In genomic region chr9:105507096-105507495, GRCh38 we compare ENCODE assay signal across 22 cellular contexts. TPM values are rescaled to one million over a fixed set of nuclear protein-coding genes. Genes with fewer than 3 reads are reported as not detected.
A peak's percentile ranks its signal among the peaks of the same experiment; 100 is the strongest.
DNase-seq lines count a peak whose midpoint lies in the region; ATAC-seq, FAIRE-seq and TF ChIP-seq lines count a peak whose summit lies in the region.
"Had no signal": no experiment of that assay in that cellular context is flagged by ENCODE, and none has a peak within 500 bp of the region (broad histone marks: within the 10 kb centered on the region; RNA-seq: fewer than 3 reads in every experiment).

No MANE protein-coding gene starts in this region.

- no peaks in the 10 kb centered on the region for H3K9me3 Mint-ChIP-seq in endothelial cell (ENCODE audit: unreplicated experiment)

- no peaks in the 10 kb centered on the region for H3K36me3 Mint-ChIP-seq in endothelial cell (ENCODE audit: low read depth, unreplicated experiment)

- SMC1A ChIA-PET in GM12878 (lab: Charles Lee; ENCODE audit: uncharacterized antibody, unreplicated experiment), result interaction anchor here (0.7 to 3.2 kb wide), 8 partner anchors 15 to 732 kb away, joined by 3 to 29 read pairs (median 6); no protein-coding TSS in a partner anchor

- H3K4me3 ChIP-seq in GM12878 (no peak overlapping the region), mucosa of descending colon (no peak overlapping the region), adrenal gland (no peak overlapping the region)
- H3K4me3 ChIP-seq: K562 had no signal

- TF ChIP-seq RAD21 in GM12878 (IDR thresholded peaks at IDR 0.05; ENCODE audit: insufficient read depth, low read depth, low read length), result no peak

- H3K4me1 ChIP-seq in GM12878 (ENCODE audit: control insufficient read depth, insufficient read depth, low read length), result peaks cover 6% of the 10 kb centered on the region
- H3K4me1 ChIP-seq in mucosa of descending colon (ENCODE audit: low read depth), result peaks cover 6% of the 10 kb centered on the region
- no peaks in the 10 kb centered on the region for H3K4me1 ChIP-seq in adrenal gland (replicated peaks in 1 of 2)
- H3K4me1 ChIP-seq: BE2C had no signal

- in situ Hi-C loops in GM12878 (cut with MboI), result no loop called here

- H3K9me3 ChIP-seq in GM12878 (replicated peaks; ENCODE audit: control insufficient read depth, insufficient read depth, low read length) (no peaks in the 10 kb centered on the region; the same call in none of the 3 replicates), mucosa of descending colon (no peaks in the 10 kb centered on the region), adrenal gland (replicated peaks in 1 of 3) (no peaks in the 10 kb centered on the region)
- H3K9me3 ChIP-seq: BE2C had no signal

- peak; percentile 15 for DNase-seq in HT-29 (ENCODE audit: low spot score)
- DNase-seq in GM12878 (ENCODE audit: low read depth, low spot score), result no peak
- DNase-seq in mucosa of descending colon, result no peak
- no peak for DNase-seq in endothelial cell (ENCODE audit: low spot score)
- DNase-seq in adrenal gland, result no peak
- no peak for DNase-seq in COLO829 (ENCODE audit: low spot score)
- DNase-seq in D721Med (ENCODE audit: insufficient read length, low spot score), result no peak
- DNase-seq: BE2C, COR-L47, DMS 273 treated with DMSO at 0.1 percent for 48 hours, GOT3, MM.1S, NCI-H1048, NCI-H1417 treated with DMSO at 0.1 percent for 48 hours, NCI-H187, NCI-H446, NCI-H526, SHP77 had no signal

- RAD21 ChIA-PET in GM12878 (lab: Charles Lee; ENCODE audit: unreplicated experiment), result interaction anchor here (0.9 to 2.7 kb wide), 5 partner anchors 24 to 88 kb away, joined by 4 to 20 read pairs (median 6); partner anchors contain the start of gene FSD1L

- ATAC-seq in GM12878 (no peak), mucosa of descending colon (peak; percentile 93)
- ATAC-seq: HCT116, K562 had no signal

- no peak overlapping the region for H3K4me3 Mint-ChIP-seq in endothelial cell (ENCODE audit: unreplicated experiment)

- no peak overlapping the region for H3K27ac Mint-ChIP-seq in endothelial cell (ENCODE audit: unreplicated experiment)

- H3K9ac ChIP-seq in GM12878 (ENCODE audit: control insufficient read depth, insufficient read depth, low read length), result no peak overlapping the region

- POLR2A ChIA-PET in GM12878 (lab: Charles Lee), result no interaction called here

- H3K27me3 ChIP-seq in GM12878 (replicated peaks in 1 of 2; ENCODE audit: control insufficient read depth in 2 of 2, insufficient read depth in 2 of 2, low read length in 1 of 2), result no peaks in the 10 kb centered on the region
- no peaks in the 10 kb centered on the region for H3K27me3 ChIP-seq in adrenal gland
- H3K27me3 ChIP-seq: BE2C had no signal

- intact Hi-C loops in GM12878 (cut with micrococcal nuclease; ENCODE audit: unreplicated experiment), result no loop called here
- intact Hi-C loops in mucosa of descending colon (cut with DNase I, micrococcal nuclease), result no loop called here
- intact Hi-C loops in adrenal gland (cut with DNase I), result no loop called here

- peak overlapping the region; percentile 22; the same call in 1 of the 2 replicates for H3K4me2 ChIP-seq in GM12878 (ENCODE audit: control insufficient read depth, insufficient read depth)

- FAIRE-seq in GM12878 (lab: Jason Lieb, UNC) (no peak), D721Med (lab: Jason Lieb, UNC) (no peak)
- FAIRE-seq: A204.1 had no signal

- H3K27me3 Mint-ChIP-seq in endothelial cell (ENCODE audit: unreplicated experiment), result no peaks in the 10 kb centered on the region

- CTCF ChIA-PET in GM12878 (lab: Yijun Ruan, JAX), result interaction anchor here (1.0 to 3.6 kb wide), 2 partner anchors 24 to 27 kb away, joined by 4 to 15 read pairs; no protein-coding TSS in a partner anchor

- TF ChIP-seq POLR2A in GM12878 (IDR thresholded peaks at IDR 0.05; ENCODE audit: low read depth, low read length) (no peak), adrenal gland (IDR thresholded peaks at IDR 0.05) (no peak)

- peaks cover 0 to 14% of the 10 kb centered on the region in 2 experiments; a peak in 1 of 4 replicates for H3K36me3 ChIP-seq in GM12878 (ENCODE audit: control insufficient read depth in 2 of 2, insufficient read depth in 2 of 2, low read length in 1 of 2)
- H3K36me3 ChIP-seq in mucosa of descending colon (ENCODE audit: low read depth), result no peaks in the 10 kb centered on the region
- no peaks in the 10 kb centered on the region for H3K36me3 ChIP-seq in adrenal gland (replicated peaks in 1 of 2)
- H3K36me3 ChIP-seq: BE2C had no signal

- H3K4me1 Mint-ChIP-seq in endothelial cell (ENCODE audit: unreplicated experiment), result no peaks in the 10 kb centered on the region

- no peak overlapping the region for H2AFZ ChIP-seq in GM12878 (ENCODE audit: control insufficient read depth, low read depth, low read length)

- no peak for TF ChIP-seq CTCF in 22Rv1 (IDR thresholded peaks at IDR 0.05)
- no peak for TF ChIP-seq CTCF in GM12878 (IDR thresholded peaks at IDR 0.05 in 2 of 3, conservative IDR thresholded peaks at IDR 0.05 in 1 of 3; ENCODE audit: control insufficient read depth in 2 of 3, extremely low read depth in 1 of 3, insufficient read depth in 1 of 3, low read depth in 3 of 3, low read length in 3 of 3)
- no peak for TF ChIP-seq CTCF in mucosa of descending colon (IDR thresholded peaks at IDR 0.05)
- TF ChIP-seq CTCF in endothelial cell (IDR thresholded peaks at IDR 0.05; ENCODE audit: unreplicated experiment), result no peak
- no peak for TF ChIP-seq CTCF in adrenal gland (IDR thresholded peaks at IDR 0.05)
- no peak for TF ChIP-seq CTCF in D721Med (IDR thresholded peaks at IDR 0.05; ENCODE audit: insufficient read depth, missing control alignments)

- peaks cover 48% of the 10 kb centered on the region for H3K79me2 ChIP-seq in GM12878 (ENCODE audit: control insufficient read depth, insufficient read depth, low read length)

- no peak for TF ChIP-seq EP300 in GM12878 (IDR thresholded peaks at IDR 0.05; ENCODE audit: borderline replicate concordance in 1 of 2, control insufficient read depth in 1 of 2, low read depth in 2 of 2, low read length in 2 of 2)

- H4K20me1 ChIP-seq in GM12878 (ENCODE audit: control insufficient read depth, insufficient read depth), result no peaks in the 10 kb centered on the region

- no TSS peak for BruUV-seq in GM12878 (replicated peaks; lab: Mats Ljungman, UMichigan)

- H3K27ac ChIP-seq in 22Rv1, result peak overlapping the region; percentile 50
- H3K27ac ChIP-seq in GM12878 (ENCODE audit: control insufficient read depth, insufficient read depth), result no peak overlapping the region
- H3K27ac ChIP-seq in adrenal gland, result no peak overlapping the region

- 100% methylated on average over 1 of the region's 1 CpG for WGBS in GM12878 (ENCODE audit: insufficient coverage, insufficient replicate concordance, low lambda C conversion rate, missing lambda C conversion rate)
- WGBS in adrenal gland, 4 donors, result 96 to 100% (median 100%) methylated on average over 1 of the region's 1 CpG

TF ChIP-seq in GM12878, 131 proteins besides CTCF, POLR2A, EP300 and RAD21:
- TF ChIP-seq RUNX3 (IDR thresholded peaks at IDR 0.05; ENCODE audit: low read length) (no peak), MTA2 (IDR thresholded peaks at IDR 0.05; ENCODE audit: low read depth) (0 out of 2 replicates have a peak, but pooled peaks have one; percentile 9)

RNA-seq across cellular contexts. Expression of gene FKTN, which starts 50.8 kb away (rescaled TPM):
- total RNA-seq in HT-29 (2014; rRNA removed; shearing (Covaris generic)), result 4.0 and 7.9 TPM in 2 replicates
- 108 and 128 TPM in 2 replicates for total RNA-seq in GM12878 (2013; cell fraction: nucleolus; rRNA removed)
- 9.0 and 9.3 TPM in 2 replicates for total RNA-seq in GM12878 (2014; rRNA removed)
- 15.6 and 18.8 TPM in 2 replicates for total RNA-seq in GM12878 (2014; rRNA removed; fragmentation: Illumina TruSeq; extraction: Trizol)
- 9.6 and 11.9 TPM in 2 replicates for total RNA-seq in GM12878 (2021)
- polyA plus RNA-seq in GM12878 (2011; ENCODE audit: low read depth), result 2.9 TPM
- polyA plus RNA-seq in GM12878 (2011; rRNA removed), result 11.6 and 22.0 TPM in 2 replicates
- polyA plus RNA-seq in GM12878 (2011; cell fraction: cytosol; rRNA removed), result 3.5 and 4.1 TPM in 2 replicates
- polyA plus RNA-seq in GM12878 (2011; cell fraction: nucleus; rRNA removed), result 12.5 and 16.1 TPM in 2 replicates
- 5.9 and 6.6 TPM in 2 replicates for polyA plus RNA-seq in GM12878 (2012)
- polyA plus RNA-seq in GM12878 (2014; fragmentation: Illumina TruSeq; extraction: Trizol), result 12.7 and 15.9 TPM in 2 replicates
- polyA plus RNA-seq in GM12878 (2014; fragmentation: Nextera tagmentation; extraction: Ambion mirVana), result 1 to 10 TPM; 3.6 to 5.5 TPM
- polyA plus RNA-seq in GM12878 (2014; rRNA removed), result 5.7 and 6.7 TPM in 2 replicates
- 10 to 100 TPM in 1 of 2 experiments, 1 to 10 TPM in 1; 9.6 to 11.6 TPM for polyA plus RNA-seq in GM12878 (2016; fragmentation: Nextera tagmentation; extraction: Ambion mirVana)
- 14.5 and 14.6 TPM in 2 replicates for polyA minus RNA-seq in GM12878 (2011; rRNA and poly(A)+ RNA removed)
- 3.2 and 5.7 TPM in 2 replicates for polyA minus RNA-seq in GM12878 (2011; cell fraction: cytosol; rRNA and poly(A)+ RNA removed)
- polyA minus RNA-seq in GM12878 (2011; cell fraction: nucleus; rRNA and poly(A)+ RNA removed), result 18.6 and 19.5 TPM in 2 replicates
- total RNA-seq in mucosa of descending colon, result 10 to 100 TPM; 11.2 to 16.2 (median 15.1) TPM
- 16.4 TPM for total RNA-seq in endothelial cell (ENCODE audit: unreplicated experiment)
- total RNA-seq in adrenal gland, result 10 to 100 TPM in 7 of 8 donors, 1 to 10 TPM in 1; 8.7 to 39.1 (median 16.6) TPM
- 10 to 100 TPM in 1 of 3 donors, 1 to 10 TPM in 2; 4.1 to 15.8 (median 4.3) TPM for polyA plus RNA-seq in adrenal gland

RNA-seq across cellular contexts. Expression of gene FSD1L, which starts 59.3 kb away (rescaled TPM):
- 0.97 and 2.7 TPM in 2 replicates for total RNA-seq in HT-29 (2014; rRNA removed; shearing (Covaris generic))
- 103 and 108 TPM in 2 replicates for total RNA-seq in GM12878 (2013; cell fraction: nucleolus; rRNA removed)
- 16.9 and 19.7 TPM in 2 replicates for total RNA-seq in GM12878 (2014; rRNA removed)
- total RNA-seq in GM12878 (2014; rRNA removed; fragmentation: Illumina TruSeq; extraction: Trizol), result 23.0 and 24.6 TPM in 2 replicates
- total RNA-seq in GM12878 (2021), result 21.7 and 23.2 TPM in 2 replicates
- polyA plus RNA-seq in GM12878 (2011; ENCODE audit: low read depth), result 3.1 TPM
- 52.4 and 92.7 TPM in 2 replicates for polyA plus RNA-seq in GM12878 (2011; rRNA removed)
- 10.6 and 11.1 TPM in 2 replicates for polyA plus RNA-seq in GM12878 (2011; cell fraction: cytosol; rRNA removed)
- polyA plus RNA-seq in GM12878 (2011; cell fraction: nucleus; rRNA removed), result 25.5 and 29.8 TPM in 2 replicates
- polyA plus RNA-seq in GM12878 (2012), result 6.0 and 7.8 TPM in 2 replicates
- 18.6 and 23.5 TPM in 2 replicates for polyA plus RNA-seq in GM12878 (2014; fragmentation: Illumina TruSeq; extraction: Trizol)
- polyA plus RNA-seq in GM12878 (2014; fragmentation: Nextera tagmentation; extraction: Ambion mirVana), result 10 to 100 TPM; 11.9 to 15.8 TPM
- polyA plus RNA-seq in GM12878 (2014; rRNA removed), result 9.1 and 12.0 TPM in 2 replicates
- 10 to 100 TPM; 15.0 to 17.0 TPM for polyA plus RNA-seq in GM12878 (2016; fragmentation: Nextera tagmentation; extraction: Ambion mirVana)
- polyA minus RNA-seq in GM12878 (2011; rRNA and poly(A)+ RNA removed), result 28.5 and 48.1 TPM in 2 replicates
- polyA minus RNA-seq in GM12878 (2011; cell fraction: cytosol; rRNA and poly(A)+ RNA removed), result 14.8 and 20.1 TPM in 2 replicates
- polyA minus RNA-seq in GM12878 (2011; cell fraction: nucleus; rRNA and poly(A)+ RNA removed), result 27.8 and 47.0 TPM in 2 replicates
- 1 to 10 TPM; 7.8 to 9.9 (median 9.9) TPM for total RNA-seq in mucosa of descending colon
- 5.6 TPM for total RNA-seq in endothelial cell (ENCODE audit: unreplicated experiment)
- total RNA-seq in adrenal gland, result 10 to 100 TPM in 1 of 8 donors, 1 to 10 TPM in 7; 3.3 to 11.1 (median 6.7) TPM
- polyA plus RNA-seq in adrenal gland, result 1 to 10 TPM; 2.6 to 8.6 (median 2.8) TPM
